16 cellular contexts compared by ENCODE assay signal in genomic region chr15:52109559-52110451, GRCh38. TPM values are rescaled to one million over a fixed set of nuclear protein-coding genes. Genes with fewer than 3 reads are reported as not detected.
DNase-seq lines count a peak whose midpoint lies in the region; ATAC-seq and TF ChIP-seq lines count a peak whose summit lies in the region.
"Had no signal": no experiment of that assay in that cellular context is flagged by ENCODE, and none has a peak within 500 bp of the region (broad histone marks: within the 10 kb centered on the region; RNA-seq: fewer than 3 reads in every experiment).

No MANE protein-coding gene starts in this region.

- H3K36me3 ChIP-seq in OCI-LY3 (replicated peaks; ENCODE audit: low read depth, low read length) (no peaks in the 10 kb centered on the region), gastroesophageal sphincter (no peaks in the 10 kb centered on the region), A673 (ENCODE audit: insufficient read depth, low read length, poor library complexity, severe bottlenecking) (no peaks in the 10 kb centered on the region)

- CTCF ChIA-PET in A673 (lab: Charles Lee), result no interaction called here

- WGBS in gastroesophageal sphincter (ENCODE audit: low coverage in 1 of 2), 2 donors, result 46 to 57% methylated on average over 4 to 5 of the region's 5 CpGs

- POLR2A ChIA-PET in A673 (lab: Charles Lee; ENCODE audit: low non-redundant PET), result interaction anchor here (0.7 kb wide), 1 partner anchor 148 kb away, joined by 3 read pairs; no protein-coding TSS in a partner anchor

- H3K9me3 ChIP-seq in OCI-LY3 (ENCODE audit: insufficient read depth, low read length) (no peaks in the 10 kb centered on the region), gastroesophageal sphincter (no peaks in the 10 kb centered on the region), A673 (ENCODE audit: low read depth, low read length, poor library complexity, severe bottlenecking) (no peaks in the 10 kb centered on the region)

- peak overlapping the region; percentile 98 for H3K4me2 ChIP-seq in OCI-LY3 (ENCODE audit: low read length)
- H3K4me2 ChIP-seq: hepatocyte had no signal

- BruUV-seq in A673 (replicated peaks; lab: Mats Ljungman, UMichigan), result no TSS peak

- peak overlapping the region; percentile 93 for H3K9ac ChIP-seq in OCI-LY3 (ENCODE audit: low read length)

- intact Hi-C loops in A673 (cut with micrococcal nuclease; ENCODE audit: unreplicated experiment), result no loop called here

- no peaks in the 10 kb centered on the region for H3K27me3 ChIP-seq in OCI-LY3 (ENCODE audit: low read depth, low read length)
- peaks cover 75% of the 10 kb centered on the region for H3K27me3 ChIP-seq in gastroesophageal sphincter
- no peaks in the 10 kb centered on the region for H3K27me3 ChIP-seq in A673 (replicated peaks; ENCODE audit: insufficient read depth, low read depth, low read length, poor library complexity)

- no peak for TF ChIP-seq EP300 in gastroesophageal sphincter (IDR thresholded peaks at IDR 0.05)

- H3K4me3 ChIP-seq in OCI-LY3 (ENCODE audit: low read length), result peak overlapping the region; percentile 71
- H3K4me3 ChIP-seq in gastroesophageal sphincter, result no peak overlapping the region
- H3K4me3 ChIP-seq in A673 (ENCODE audit: low read depth, low read length, poor library complexity, severe bottlenecking), result no peak overlapping the region
- H3K4me3 ChIP-seq: hepatocyte had no signal

- ATAC-seq in GM18502 (IDR thresholded peaks at IDR 0.05; ENCODE audit: poor library complexity, unreplicated experiment) (peak; percentile 51), GM21381 (IDR thresholded peaks at IDR 0.05; ENCODE audit: unreplicated experiment) (peak; percentile 51), HG02973 (IDR thresholded peaks at IDR 0.05; ENCODE audit: unreplicated experiment) (peak; percentile 40), gastroesophageal sphincter (no peak)
- ATAC-seq: PC-3 had no signal

- no peaks in the 10 kb centered on the region for H3K79me2 ChIP-seq in OCI-LY3 (ENCODE audit: low read length)
- H3K79me2 ChIP-seq: hepatocyte had no signal

- TF ChIP-seq CTCF in OCI-LY3 (IDR thresholded peaks at IDR 0.05; ENCODE audit: low read depth, low read length) (no peak), gastroesophageal sphincter (IDR thresholded peaks at IDR 0.05) (no peak), A673 (conservative IDR thresholded peaks at IDR 0.05; ENCODE audit: low read depth, low read length) (no peak)

- TF ChIP-seq POLR2A in gastroesophageal sphincter (IDR thresholded peaks at IDR 0.05), result no peak

- peaks cover 27% of the 10 kb centered on the region for H3K4me1 ChIP-seq in OCI-LY3 (ENCODE audit: low read length)
- H3K4me1 ChIP-seq in gastroesophageal sphincter, result peaks cover 0 to 11% (median 10%) of the 10 kb centered on the region in 3 donors
- no peaks in the 10 kb centered on the region for H3K4me1 ChIP-seq in A673 (ENCODE audit: insufficient read depth, low read length, poor library complexity, severe bottlenecking)

- peak overlapping the region; percentile 96 for H3K27ac ChIP-seq in OCI-LY3 (ENCODE audit: low read length)
- H3K27ac ChIP-seq in gastroesophageal sphincter, result no peak overlapping the region
- H3K27ac ChIP-seq in A673 (ENCODE audit: low read depth, low read length, poor library complexity, severe bottlenecking), result no peak overlapping the region
- H3K27ac ChIP-seq: hepatocyte, HL-60 had no signal

- H2AFZ ChIP-seq in OCI-LY3 (ENCODE audit: low read depth, low read length), result no peak overlapping the region
- H2AFZ ChIP-seq: hepatocyte had no signal

- H4K20me1 ChIP-seq in OCI-LY3 (ENCODE audit: insufficient read depth, low read length), result no peaks in the 10 kb centered on the region

- no peak for DNase-seq in activated naive CD4-positive, alpha-beta T cell (lab: John Stamatoyannopoulos, UW)
- DNase-seq in A673 (ENCODE audit: low spot score), result no peak
- no peak for DNase-seq in hippocampal formation (lab: John Stamatoyannopoulos, UW)
- DNase-seq: activated gamma-delta T cell treated with Interleukin-2 at 50 U/mL for 16 hours, DMS79 treated with DMSO at 0.1 percent for 48 hours, NCI-H2171 treated with DMSO at 0.1 percent for 48 hours, PC-3, T-helper 1 cell had no signal

RNA-seq across cellular contexts. Expression of gene BCL2L10, which starts 2.8 kb away (rescaled TPM):
- total RNA-seq in gastroesophageal sphincter, result under 1 TPM in 1 of 4 donors, not detected in 3; 0.54 TPM
- total RNA-seq in A673 (2021), result 0.24 TPM in 1 of 2 replicates, not detected in the other
- total RNA-seq: MCF 10A, PC-3 had no signal
